ENCODE assay signal across 8 cellular contexts in the genomic region with DNA sequence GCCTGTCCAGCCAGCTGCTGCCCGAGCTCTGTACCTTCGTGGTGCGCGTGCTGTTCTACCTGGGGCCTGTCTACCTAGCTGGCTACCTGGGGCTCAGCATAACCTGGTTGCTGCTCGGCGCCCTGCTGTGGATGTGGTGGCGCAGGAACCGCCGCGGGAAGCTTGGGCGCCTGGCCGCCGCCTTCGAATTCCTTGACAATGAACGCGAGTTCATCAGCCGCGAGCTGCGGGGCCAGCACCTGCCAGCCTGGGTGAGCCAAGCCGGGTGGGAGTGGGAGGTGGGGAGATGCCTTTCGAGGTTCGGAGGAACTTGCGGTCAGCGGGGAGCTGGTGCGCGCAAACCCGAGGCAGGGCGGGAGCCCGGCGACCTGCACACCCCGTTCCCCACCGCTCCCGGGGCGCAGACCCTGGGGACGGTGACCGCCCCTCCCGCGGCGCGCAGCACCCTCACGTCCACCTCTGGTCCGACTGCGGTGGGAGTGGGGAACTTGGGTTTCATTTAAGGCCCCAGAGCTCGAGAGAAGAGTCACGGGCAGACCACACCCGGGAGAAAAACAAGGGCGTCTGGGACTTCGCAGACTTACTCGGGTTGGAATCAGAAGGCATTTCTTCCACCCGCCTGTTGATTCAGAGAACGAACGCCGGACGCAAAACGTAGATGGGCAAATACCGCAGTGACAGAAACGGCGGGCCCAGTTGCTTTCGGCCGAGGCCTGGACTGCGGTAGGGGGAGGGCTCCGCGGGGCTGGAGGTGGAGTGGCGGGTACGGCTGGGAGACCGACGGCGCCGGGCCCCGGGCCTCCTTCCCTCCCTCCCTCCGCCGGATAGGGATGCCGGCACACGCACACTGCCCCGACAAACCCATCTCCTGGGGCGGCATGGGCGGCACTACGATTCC. TPM values are rescaled to one million over a fixed set of nuclear protein-coding genes. Genes with fewer than 3 reads are reported as not detected.
A peak's percentile ranks its signal among the peaks of the same experiment; 100 is the strongest.
DNase-seq lines count a peak whose midpoint lies in the region; ATAC-seq and TF ChIP-seq lines count a peak whose summit lies in the region.

No MANE protein-coding gene starts in this region.

- peak overlapping the region; percentile 17 to 59 for H3K4me3 ChIP-seq in gastroesophageal sphincter

- peaks cover 61% of the 10 kb centered on the region for H3K27me3 ChIP-seq in gastroesophageal sphincter

- peaks cover 0 to 28% (median 17%) of the 10 kb centered on the region in 3 donors for H3K4me1 ChIP-seq in gastroesophageal sphincter

- DNase-seq in DMS 273 (lab: John Stamatoyannopoulos, UW; ENCODE audit: unreplicated experiment) = peak; percentile 68
- DNase-seq in DMS 273 treated with DMSO at 0.1 percent for 48 hours (lab: John Stamatoyannopoulos, UW) = no peak
- peak; percentile 11 for DNase-seq in SK-N-DZ (ENCODE audit: low spot score)
- DNase-seq in omental fat pad (ENCODE audit: low spot score) = no peak
- DNase-seq in NCI-H1930 (lab: John Stamatoyannopoulos, UW) = no peak
- no peak for DNase-seq in GF-D8 (lab: John Stamatoyannopoulos, UW)
- no peak for DNase-seq in COLO829 (ENCODE audit: low spot score)

- no peaks in the 10 kb centered on the region for H3K36me3 ChIP-seq in gastroesophageal sphincter

- no peaks in the 10 kb centered on the region for H3K9me3 ChIP-seq in gastroesophageal sphincter

- TF ChIP-seq CTCF in gastroesophageal sphincter (IDR thresholded peaks at IDR 0.05) = no peak
- no peak for TF ChIP-seq CTCF in omental fat pad (IDR thresholded peaks at IDR 0.05)

- H3K27ac ChIP-seq in gastroesophageal sphincter = peak overlapping the region in 1 of 4 donors; percentile 32

- no peak for TF ChIP-seq POLR2A in gastroesophageal sphincter (IDR thresholded peaks at IDR 0.05)

- WGBS in gastroesophageal sphincter (ENCODE audit: low coverage in 1 of 2), 2 donors = no CpG with 5 or more reads among the region's 78 CpGs

- TF ChIP-seq EP300 in gastroesophageal sphincter (IDR thresholded peaks at IDR 0.05) = no peak

- ATAC-seq in gastroesophageal sphincter = peak; percentile 13
- peak; percentile 35 for ATAC-seq in omental fat pad (ENCODE audit: low FRiP score)

RNA-seq across cellular contexts. Expression of gene ESYT3, which starts 0.7 kb away (rescaled TPM):
- 3.3 and 4.0 TPM in 2 replicates for polyA plus RNA-seq in SK-N-DZ (2014; cell fraction: cytosol; rRNA removed)
- 24.1 TPM in 2 replicates for polyA plus RNA-seq in SK-N-DZ (2014; cell fraction: nucleus; rRNA removed)
- total RNA-seq in gastroesophageal sphincter (1 to 10 TPM in 3 of 4 donors, under 1 TPM in 1; 0.93 to 1.9 (median 1.4) TPM), omental fat pad (1 to 10 TPM in 2 of 4 donors, under 1 TPM in 1, not detected in 1; 0.75 to 2.3 (median 1.5) TPM)

Comparison
In these comparisons a context has a peak if more than half of its experiments do, and no peak if none do; other contexts are left out.
1. DNase-seq: peak in DMS 273 (single experiment) and SK-N-DZ (single experiment); none in DMS 273 treated with DMSO at 0.1 percent for 48 hours (single experiment), omental fat pad (single experiment), NCI-H1930 (0 of 2), GF-D8 (single experiment) and COLO829 (single experiment).